In genomic region chr1:229436178-229436577, GRCh38 we compare ENCODE assay signal across 23 cellular contexts. TPM values are rescaled to one million over a fixed set of nuclear protein-coding genes. Genes with fewer than 3 reads are reported as not detected.
DNase-seq lines count a peak whose midpoint lies in the region; ATAC-seq, FAIRE-seq and TF ChIP-seq lines count a peak whose summit lies in the region.
"Had no signal": no experiment of that assay in that cellular context is flagged by ENCODE, and none has a peak within 500 bp of the region (broad histone marks: within the 10 kb centered on the region; RNA-seq: fewer than 3 reads in every experiment).

No MANE protein-coding gene starts in this region.

- ATAC-seq in Right ventricle myocardium superior (ENCODE audit: poor library complexity): no peak
- ATAC-seq in HG02588 (IDR thresholded peaks at IDR 0.05; ENCODE audit: unreplicated experiment): no peak

- TF ChIP-seq CTCF in left ventricle myocardium inferior (IDR thresholded peaks at IDR 0.05; ENCODE audit: borderline replicate concordance): no peak
- TF ChIP-seq CTCF in WERI-Rb-1 (IDR thresholded peaks at IDR 0.05; ENCODE audit: low read depth, low read length): no peak
- TF ChIP-seq CTCF in nephron progenitor cell (IDR thresholded peaks at IDR 0.05): no peak

- no peak overlapping the region for H3K27ac Mint-ChIP-seq in nephron progenitor cell
- H3K27ac Mint-ChIP-seq: HFFc6 had no signal

- H3K36me3 Mint-ChIP-seq in nephron progenitor cell (ENCODE audit: low read depth): peaks cover 24% of the 10 kb centered on the region

- intact Hi-C loops in left ventricle myocardium inferior (cut with micrococcal nuclease) (no loop called here), Right ventricle myocardium superior (cut with DNase I) (no loop called here)

- H3K4me3 Mint-ChIP-seq in nephron progenitor cell: no peak overlapping the region
- H3K4me3 Mint-ChIP-seq: HFFc6 had no signal

- peaks cover 3% of the 10 kb centered on the region for H3K9me3 Mint-ChIP-seq in nephron progenitor cell

- peaks cover 20% of the 10 kb centered on the region for H3K4me1 Mint-ChIP-seq in nephron progenitor cell

- H3K27ac ChIP-seq in left ventricle myocardium inferior (replicated peaks) (peak overlapping the region; percentile 74), WERI-Rb-1 (peak overlapping the region; percentile 88)
- H3K27ac ChIP-seq: C4-2B, KMS-11 had no signal

- peaks cover 71% of the 10 kb centered on the region for H3K27me3 Mint-ChIP-seq in nephron progenitor cell (ENCODE audit: low read depth, poor library complexity)

- no peak overlapping the region for H3K4me3 ChIP-seq in left ventricle myocardium inferior
- H3K4me3 ChIP-seq in WERI-Rb-1 (ENCODE audit: low read depth, low read length): no peak overlapping the region

- peaks cover 40% of the 10 kb centered on the region for H3K27me3 ChIP-seq in left ventricle myocardium inferior (ENCODE audit: low read depth)
- H3K27me3 ChIP-seq in WERI-Rb-1 (ENCODE audit: insufficient read depth, low read depth, severe bottlenecking): no peaks in the 10 kb centered on the region

- H3K9me3 ChIP-seq in left ventricle myocardium inferior (replicated peaks) (no peaks in the 10 kb centered on the region), WERI-Rb-1 (ENCODE audit: severe bottlenecking) (no peaks in the 10 kb centered on the region)

- H3K36me3 ChIP-seq in left ventricle myocardium inferior: peaks cover 18% of the 10 kb centered on the region
- H3K36me3 ChIP-seq in WERI-Rb-1: no peaks in the 10 kb centered on the region

- FAIRE-seq in RCC 7860 (lab: Jason Lieb, UNC): no peak
- FAIRE-seq: A204.1 had no signal

- DNase-seq in left ventricle myocardium inferior (no peak), Right ventricle myocardium superior (no peak), WERI-Rb-1 (peak; percentile 62), nephron progenitor cell (peak; percentile 22), RCC 7860 (ENCODE audit: low spot score) (no peak)
- DNase-seq in activated CD8-positive, alpha-beta memory T cell treated with anti-CD3 and anti-CD28 coated beads, Interleukin-2, amount 50 U/mL, for 48 hours: no peak
- DNase-seq: HFFc6, MV-4-11, NCI-H1105 treated with DMSO at 0.1 percent for 48 hours, NCI-H2029 treated with DMSO at 0.1 percent for 48 hours, NCI-H2171, NCI-H345, NCI-H524, OCI-M1, SHP77 treated with DMSO at 0.1 percent for 48 hours, T-helper 1 cell had no signal

- peaks cover 66% of the 10 kb centered on the region for H3K4me1 ChIP-seq in left ventricle myocardium inferior

RNA-seq across cellular contexts. Expression of gene ACTA1, which starts 2.3 kb away (rescaled TPM):
- 7,565 TPM for total RNA-seq in left ventricle myocardium inferior
- 577 TPM for total RNA-seq in Right ventricle myocardium superior
- total RNA-seq: H4, HFFc6, HT1080, RPMI7951 had no signal

Comparison
In these comparisons a context has a peak if more than half of its experiments do, and no peak if none do; other contexts are left out.
1. RNA of gene ACTA1, which starts 2.3 kb away (total RNA-seq): 7,565 TPM in left ventricle myocardium inferior (single experiment); 577 TPM in Right ventricle myocardium superior (single experiment); every median in the first group is over 10 times any median in the second.
2. DNase-seq: peak in WERI-Rb-1 (single experiment) and nephron progenitor cell (single experiment); none in left ventricle myocardium inferior (single experiment), Right ventricle myocardium superior (single experiment), activated CD8-positive, alpha-beta memory T cell treated with anti-CD3 and anti-CD28 coated beads, Interleukin-2, amount 50 U/mL, for 48 hours (single experiment) and RCC 7860 (single experiment).